12 cellular contexts compared by ENCODE assay signal in genomic region chr4:110487873-110488272, GRCh38. TPM values are rescaled to one million over a fixed set of nuclear protein-coding genes. Genes with fewer than 3 reads are reported as not detected.
DNase-seq lines count a peak whose midpoint lies in the region; ATAC-seq and TF ChIP-seq lines count a peak whose summit lies in the region.
"Had no signal": no experiment of that assay in that cellular context is flagged by ENCODE, and none has a peak within 500 bp of the region (broad histone marks: within the 10 kb centered on the region; RNA-seq: fewer than 3 reads in every experiment).

No MANE protein-coding gene starts in this region.

- no peaks in the 10 kb centered on the region for H3K27me3 Mint-ChIP-seq in type B pancreatic cell
- H3K27me3 Mint-ChIP-seq in CD8-positive, alpha-beta T cell (ENCODE audit: low read depth), result peaks cover 11% of the 10 kb centered on the region

- peaks cover 0 to 57% (median 20%) of the 10 kb centered on the region in 9 donors for H3K4me1 ChIP-seq in heart right ventricle
- H3K4me1 ChIP-seq in CD8-positive, alpha-beta T cell (ENCODE audit: insufficient read depth, low read length), result no peaks in the 10 kb centered on the region

- ATAC-seq in heart right ventricle (peak; percentile 58 to 90 (median 76)), GM21367 (IDR thresholded peaks at IDR 0.05; ENCODE audit: unreplicated experiment) (no peak)
- ATAC-seq in CD8-positive, alpha-beta T cell, result no peak

- peak; percentile 20 for DNase-seq in NOMO-1 treated with DMSO at 0.1 percent for 48 hours (lab: John Stamatoyannopoulos, UW; ENCODE audit: unreplicated experiment)
- no peak for DNase-seq in NOMO-1 treated with dmso at 0.1 percent for 144 hours (lab: John Stamatoyannopoulos, UW; ENCODE audit: unreplicated experiment)
- peak; percentile 27 for DNase-seq in NCI-H82 treated with DMSO at 0.1 percent for 48 hours (lab: John Stamatoyannopoulos, UW; ENCODE audit: unreplicated experiment)
- DNase-seq in heart right ventricle, result no peak
- DNase-seq in type B pancreatic cell (ENCODE audit: extremely low spot score, unreplicated experiment), result no peak
- DNase-seq in AG08396 (ENCODE audit: low spot score), result no peak
- no peak for DNase-seq in CD8-positive, alpha-beta T cell
- DNase-seq: 8988T; central memory CD4-positive, alpha-beta T cell; HFFc6 had no signal

- no peak overlapping the region for H3K4me3 Mint-ChIP-seq in type B pancreatic cell
- H3K4me3 Mint-ChIP-seq in CD8-positive, alpha-beta T cell, result no peak overlapping the region
- H3K4me3 Mint-ChIP-seq: HFFc6 had no signal

- POLR2A ChIA-PET in CD8-positive, alpha-beta T cell (lab: Charles Lee), result no interaction called here

- CTCF ChIA-PET in CD8-positive, alpha-beta T cell (lab: Charles Lee), result no interaction called here

- intact Hi-C loops in heart right ventricle (cut with DNase I), result loop anchor here in 1 of 10 donors (10.0 kb wide), 1 partner anchor 123 kb away; no protein-coding TSS in a partner anchor
- intact Hi-C loops in CD8-positive, alpha-beta T cell (cut with DNase I, micrococcal nuclease), result no loop called here

- H3K4me3 ChIP-seq in heart right ventricle, result no peak overlapping the region
- no peak overlapping the region for H3K4me3 ChIP-seq in CD8-positive, alpha-beta T cell (ENCODE audit: low read depth, low read length)

- no peak for TF ChIP-seq CTCF in heart right ventricle (IDR thresholded peaks at IDR 0.05)
- no peak for TF ChIP-seq CTCF in type B pancreatic cell (conservative IDR thresholded peaks at IDR 0.05)
- TF ChIP-seq CTCF in CD8-positive, alpha-beta T cell (IDR thresholded peaks at IDR 0.05), result no peak

- H3K27ac Mint-ChIP-seq in type B pancreatic cell, result peak overlapping the region; percentile 30
- H3K27ac Mint-ChIP-seq in CD8-positive, alpha-beta T cell, result no peak overlapping the region
- H3K27ac Mint-ChIP-seq: HFFc6 had no signal

- H3K9me3 Mint-ChIP-seq in type B pancreatic cell, result no peaks in the 10 kb centered on the region
- no peaks in the 10 kb centered on the region for H3K9me3 Mint-ChIP-seq in CD8-positive, alpha-beta T cell
- H3K9me3 Mint-ChIP-seq: HFFc6 had no signal

- H3K27me3 ChIP-seq in heart right ventricle, result no peaks in the 10 kb centered on the region
- no peaks in the 10 kb centered on the region for H3K27me3 ChIP-seq in CD8-positive, alpha-beta T cell (ENCODE audit: insufficient read depth, low read length)

- no peaks in the 10 kb centered on the region for H3K36me3 Mint-ChIP-seq in type B pancreatic cell
- no peaks in the 10 kb centered on the region for H3K36me3 Mint-ChIP-seq in CD8-positive, alpha-beta T cell

- H3K4me1 Mint-ChIP-seq in type B pancreatic cell (ENCODE audit: unreplicated experiment), result peaks cover 34% of the 10 kb centered on the region
- no peaks in the 10 kb centered on the region for H3K4me1 Mint-ChIP-seq in CD8-positive, alpha-beta T cell (ENCODE audit: low read depth)

- H3K27ac ChIP-seq in heart right ventricle, result peak overlapping the region in 4 of 10 donors; percentile 1 to 37 (median 20)
- no peak overlapping the region for H3K27ac ChIP-seq in CD8-positive, alpha-beta T cell (ENCODE audit: low read depth, low read length)
- H3K27ac ChIP-seq: RWPE1 had no signal

- H3K9me3 ChIP-seq in heart right ventricle, result no peaks in the 10 kb centered on the region
- no peaks in the 10 kb centered on the region for H3K9me3 ChIP-seq in CD8-positive, alpha-beta T cell (ENCODE audit: low read length)

- peaks cover 0 to 5% (median 0%) of the 10 kb centered on the region in 9 donors for H3K36me3 ChIP-seq in heart right ventricle
- H3K36me3 ChIP-seq in CD8-positive, alpha-beta T cell (ENCODE audit: insufficient read depth, low read length), result no peaks in the 10 kb centered on the region

RNA-seq across cellular contexts. Expression of gene ENPEP, which starts 11.9 kb away (rescaled TPM):
- total RNA-seq in heart right ventricle, result 10 to 100 TPM in 1 of 10 donors, 1 to 10 TPM in 9; 2.2 to 14.9 (median 3.5) TPM
- polyA plus RNA-seq in heart right ventricle, result 1 to 10 TPM; 4.0 to 6.2 TPM
- 6.2 and 8.6 TPM in 2 replicates for total RNA-seq in type B pancreatic cell (ENCODE audit: low replicate concordance)
- total RNA-seq in CD8-positive, alpha-beta T cell, result not detected

Comparison
In these comparisons a context has a peak if more than half of its experiments do, and no peak if none do; other contexts are left out.
1. DNase-seq: peak in NOMO-1 treated with DMSO at 0.1 percent for 48 hours (single experiment) and NCI-H82 treated with DMSO at 0.1 percent for 48 hours (single experiment); none in NOMO-1 treated with dmso at 0.1 percent for 144 hours (single experiment), heart right ventricle (0 of 2), type B pancreatic cell (single experiment), AG08396 (single experiment) and CD8-positive, alpha-beta T cell (0 of 7).
2. ATAC-seq: peak in heart right ventricle (8 of 8); none in CD8-positive, alpha-beta T cell (single experiment) and GM21367 (single experiment).